20 cellular contexts compared by ENCODE assay signal in the genomic region with DNA sequence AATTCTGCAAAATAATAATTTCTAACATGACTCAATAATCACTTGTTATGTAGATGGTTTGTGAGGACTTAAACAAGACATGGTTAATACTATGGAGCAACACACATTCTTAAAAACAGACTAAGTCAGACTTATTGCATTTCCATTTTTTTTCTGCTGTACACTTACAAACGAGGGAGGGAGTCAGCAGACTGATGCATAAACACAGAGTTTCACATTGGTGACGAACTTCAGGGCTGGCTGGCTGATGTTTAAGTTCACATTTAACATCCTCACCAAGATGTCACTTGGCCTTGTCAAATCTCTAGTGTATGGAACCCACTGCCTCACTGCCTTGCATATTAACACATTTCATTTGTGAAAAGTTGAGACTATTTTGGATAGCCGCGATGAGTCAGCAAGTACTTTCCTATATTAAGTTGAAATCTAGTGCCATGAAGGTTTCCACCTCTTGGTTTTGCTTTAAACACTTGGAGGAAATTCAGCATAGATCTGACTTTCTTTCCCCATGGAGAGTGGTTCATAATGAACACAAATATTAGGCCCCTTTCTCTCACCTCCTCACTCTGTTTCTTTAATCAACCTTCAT.
DNase-seq lines count a peak whose midpoint lies in the region; ATAC-seq, FAIRE-seq and TF ChIP-seq lines count a peak whose summit lies in the region.
"Had no signal": no experiment of that assay in that cellular context is flagged by ENCODE, and none has a peak within 500 bp of the region (broad histone marks: within the 10 kb centered on the region; RNA-seq: fewer than 3 reads in every experiment).

No MANE protein-coding gene starts in this region.

- H3K9ac ChIP-seq in OCI-LY1 (ENCODE audit: low read length) (no peak overlapping the region), K562 (ENCODE audit: insufficient read depth in 1 of 2, low read depth in 2 of 2, low read length in 2 of 2) (peak overlapping the region in 1 of 2 experiments; percentile 15; a peak in 1 of 4 replicates), SK-N-SH (no peak overlapping the region)

- no TSS peak for BruUV-seq in K562 (replicated peaks; lab: Mats Ljungman, UMichigan)
- no TSS peak for BruUV-seq in Calu3 (replicated peaks; lab: Mats Ljungman, UMichigan)

- POLR2A ChIA-PET in activated CD4-positive, alpha-beta T cell treated with anti-CD3 and anti-CD28 coated beads for 36 hours (lab: Charles Lee) = no interaction called here
- POLR2A ChIA-PET in K562 (lab: Yijun Ruan, JAX) = interaction anchor here (0.9 kb wide), 1 partner anchor 447 kb away, joined by 3 read pairs; no protein-coding TSS in a partner anchor
- POLR2A ChIA-PET in SK-N-SH (lab: Yijun Ruan, JAX) = no interaction called here

- no peak for FAIRE-seq in K562 (lab: Jason Lieb, UNC)
- FAIRE-seq: GM19239 had no signal

- no peak for TF ChIP-seq CTCF in OCI-LY1 (IDR thresholded peaks at IDR 0.05; ENCODE audit: low read length)
- TF ChIP-seq CTCF in K562 (IDR thresholded peaks at IDR 0.05 in 2 of 3, conservative IDR thresholded peaks at IDR 0.05 in 1 of 3; ENCODE audit: insufficient read depth in 2 of 3, low read depth in 1 of 3, low read length in 3 of 3) = no peak
- TF ChIP-seq CTCF in SK-N-SH (IDR thresholded peaks at IDR 0.05) = no peak
- no peak for TF ChIP-seq CTCF in Calu3 (IDR thresholded peaks at IDR 0.05; ENCODE audit: unreplicated experiment)

- no peaks in the 10 kb centered on the region; the same call in 1 of the 2 replicates for H3K36me3 ChIP-seq in OCI-LY1 (ENCODE audit: insufficient read depth, low read length)
- no peaks in the 10 kb centered on the region for H3K36me3 ChIP-seq in K562 (ENCODE audit: control insufficient read depth, insufficient read depth, low read length)
- no peaks in the 10 kb centered on the region for H3K36me3 ChIP-seq in SK-N-SH (replicated peaks in 1 of 2; ENCODE audit: control insufficient read depth in 1 of 2, insufficient read depth in 2 of 2, low read length in 1 of 2)

- CTCF ChIA-PET in activated CD4-positive, alpha-beta T cell treated with anti-CD3 and anti-CD28 coated beads for 36 hours (lab: Charles Lee) = no interaction called here
- CTCF ChIA-PET in K562 (lab: Yijun Ruan, JAX; ENCODE audit: low intra/inter-chr PET ratio) (no interaction called here), SK-N-SH (lab: Yijun Ruan, JAX) (no interaction called here), Calu3 (lab: Charles Lee) (no interaction called here)

- no peak for DNase-seq in activated CD4-positive, alpha-beta T cell treated with anti-CD3 and anti-CD28 coated beads for 36 hours
- no peak for DNase-seq in activated CD4-positive, alpha-beta T cell treated with anti-CD3 and anti-CD28 coated beads, Interleukin-2, amount 50 U/mL, for 4 hours
- DNase-seq in K562 (ENCODE audit: extremely low read depth in 1 of 4, low spot score in 3 of 4) = peak in 1 of 4 experiments; percentile 25
- peak in 1 of 2 donors; percentile 35 for DNase-seq in stimulated activated effector memory CD8-positive, alpha-beta T cell treated with anti-CD3 and anti-CD28 coated beads, Interleukin-12 subunit alpha, Interleukin-12 subunit beta, amount 100 ng/mL, for 72 hours (ENCODE audit: low spot score in 2 of 2)
- no peak for DNase-seq in SK-N-SH
- no peak for DNase-seq in Calu3
- DNase-seq: 8988T; CD8-positive, alpha-beta memory T cell; GDM1; MV-4-11; NCI-H1694; NCI-H2081 treated with DMSO at 0.1 percent for 48 hours; NCI-H2171 treated with DMSO at 0.1 percent for 48 hours; NCI-H524 treated with DMSO at 0.1 percent for 48 hours; OCI-M1; Right ventricle myocardium superior had no signal

- TF ChIP-seq POLR2A in K562 (conservative IDR thresholded peaks at IDR 0.05) = no peak

- H3K4me2 ChIP-seq in OCI-LY1 (ENCODE audit: low read length) = no peak overlapping the region
- H3K4me2 ChIP-seq in K562 (ENCODE audit: insufficient read depth, low read length) = no peak overlapping the region
- H3K4me2 ChIP-seq in SK-N-SH = no peak overlapping the region

- no peaks in the 10 kb centered on the region for H3K79me2 ChIP-seq in OCI-LY1 (ENCODE audit: insufficient read depth, low read length)
- no peaks in the 10 kb centered on the region for H3K79me2 ChIP-seq in K562 (ENCODE audit: control insufficient read depth, insufficient read depth, low read length)
- no peaks in the 10 kb centered on the region for H3K79me2 ChIP-seq in SK-N-SH (ENCODE audit: insufficient read depth)

- H2AFZ ChIP-seq in OCI-LY1 (ENCODE audit: low read length) = peak overlapping the region; percentile 54; the same call in 1 of the 2 replicates
- H2AFZ ChIP-seq in K562 (ENCODE audit: low read depth, low read length) = peak overlapping the region; percentile 90
- no peak overlapping the region for H2AFZ ChIP-seq in SK-N-SH (ENCODE audit: low read depth)

- no peak overlapping the region for H3K4me3 Mint-ChIP-seq in activated CD4-positive, alpha-beta T cell treated with anti-CD3 and anti-CD28 coated beads for 36 hours
- H3K4me3 Mint-ChIP-seq in stimulated activated effector memory CD8-positive, alpha-beta T cell treated with anti-CD3 and anti-CD28 coated beads, Interleukin-12 subunit alpha, Interleukin-12 subunit beta, amount 100 ng/mL, for 72 hours = no peak overlapping the region
- H3K4me3 Mint-ChIP-seq in Calu3 (ENCODE audit: low read depth, unreplicated experiment) = no peak overlapping the region
- H3K4me3 Mint-ChIP-seq: CD8-positive, alpha-beta memory T cell had no signal

- H3K27ac Mint-ChIP-seq in activated CD4-positive, alpha-beta T cell treated with anti-CD3 and anti-CD28 coated beads for 36 hours = no peak overlapping the region
- H3K27ac Mint-ChIP-seq in stimulated activated effector memory CD8-positive, alpha-beta T cell treated with anti-CD3 and anti-CD28 coated beads, Interleukin-12 subunit alpha, Interleukin-12 subunit beta, amount 100 ng/mL, for 72 hours = no peak overlapping the region
- H3K27ac Mint-ChIP-seq in Calu3 (ENCODE audit: unreplicated experiment) = no peak overlapping the region
- H3K27ac Mint-ChIP-seq: CD8-positive, alpha-beta memory T cell had no signal

- peaks cover 7% of the 10 kb centered on the region for H3K9me3 Mint-ChIP-seq in activated CD4-positive, alpha-beta T cell treated with anti-CD3 and anti-CD28 coated beads for 36 hours (ENCODE audit: low read depth)
- peaks cover 4% of the 10 kb centered on the region for H3K9me3 Mint-ChIP-seq in stimulated activated effector memory CD8-positive, alpha-beta T cell treated with anti-CD3 and anti-CD28 coated beads, Interleukin-12 subunit alpha, Interleukin-12 subunit beta, amount 100 ng/mL, for 72 hours
- H3K9me3 Mint-ChIP-seq in Calu3 (ENCODE audit: low read depth, unreplicated experiment) = peaks cover 12% of the 10 kb centered on the region

- TF ChIP-seq RAD21 in K562 (CRISPR knock-in tag; conservative IDR thresholded peaks at IDR 0.05 in 1 of 2, IDR thresholded peaks at IDR 0.05 in 1 of 2) (no peak), SK-N-SH (IDR thresholded peaks at IDR 0.05; ENCODE audit: low read length) (no peak)

- peaks cover 2% of the 10 kb centered on the region for H3K36me3 Mint-ChIP-seq in activated CD4-positive, alpha-beta T cell treated with anti-CD3 and anti-CD28 coated beads for 36 hours (ENCODE audit: low read depth)
- no peaks in the 10 kb centered on the region for H3K36me3 Mint-ChIP-seq in stimulated activated effector memory CD8-positive, alpha-beta T cell treated with anti-CD3 and anti-CD28 coated beads, Interleukin-12 subunit alpha, Interleukin-12 subunit beta, amount 100 ng/mL, for 72 hours
- H3K36me3 Mint-ChIP-seq in Calu3 (ENCODE audit: insufficient read depth, unreplicated experiment) = no peaks in the 10 kb centered on the region

- H3K4me3 ChIP-seq in OCI-LY1 (ENCODE audit: low read depth, low read length, poor library complexity, severe bottlenecking) = no peak overlapping the region
- no peak overlapping the region for H3K4me3 ChIP-seq in K562
- H3K4me3 ChIP-seq in SK-N-SH (ENCODE audit: low read depth in 2 of 2, low read length in 1 of 2) = no peak overlapping the region

- no peaks in the 10 kb centered on the region for H3K9me1 ChIP-seq in K562 (ENCODE audit: control insufficient read depth, insufficient read depth, low read length)

- H3K27ac ChIP-seq in OCI-LY1 (ENCODE audit: low read depth, low read length, poor library complexity, severe bottlenecking) (no peak overlapping the region), K562 (ENCODE audit: extremely low read depth, low read depth, low read length) (peak overlapping the region; percentile 17; the same call in 1 of the 3 replicates), SK-N-SH (ENCODE audit: low read depth in 2 of 2, low read length in 1 of 2) (no peak overlapping the region)
- H3K27ac ChIP-seq: C4-2B had no signal

- intact Hi-C loops in activated CD4-positive, alpha-beta T cell treated with anti-CD3 and anti-CD28 coated beads for 36 hours (cut with DNase I, micrococcal nuclease) = no loop called here
- intact Hi-C loops in K562 (cut with micrococcal nuclease) = no loop called here
- intact Hi-C loops in Calu3 (cut with micrococcal nuclease; ENCODE audit: unreplicated experiment) = no loop called here

- in situ Hi-C loops in K562 (cut with MboI) = no loop called here

- TF ChIP-seq EP300 in K562 (IDR thresholded peaks at IDR 0.05; ENCODE audit: low read length) (no peak), SK-N-SH (IDR thresholded peaks at IDR 0.05; ENCODE audit: borderline replicate concordance in 1 of 2, low read depth in 1 of 2, low read length in 1 of 2) (no peak)

- H3K4me1 ChIP-seq in OCI-LY1 (ENCODE audit: insufficient read depth, low read length, severe bottlenecking) (peaks cover 18% of the 10 kb centered on the region), K562 (replicated peaks in 1 of 2; ENCODE audit: control insufficient read depth in 2 of 2, insufficient read depth in 2 of 2, low read length in 2 of 2) (peaks cover 0 to 16% of the 10 kb centered on the region in 2 experiments; a peak in 2 of 5 replicates), SK-N-SH (ENCODE audit: control insufficient read depth in 1 of 2, insufficient read depth in 2 of 2, low read depth in 1 of 2, low read length in 1 of 2) (peaks cover 0 to 5% of the 10 kb centered on the region in 2 experiments; a peak in 3 of 4 replicates)

- peaks cover 10% of the 10 kb centered on the region for H3K4me1 Mint-ChIP-seq in activated CD4-positive, alpha-beta T cell treated with anti-CD3 and anti-CD28 coated beads for 36 hours
- H3K4me1 Mint-ChIP-seq in stimulated activated effector memory CD8-positive, alpha-beta T cell treated with anti-CD3 and anti-CD28 coated beads, Interleukin-12 subunit alpha, Interleukin-12 subunit beta, amount 100 ng/mL, for 72 hours = peaks cover 16% of the 10 kb centered on the region
- no peaks in the 10 kb centered on the region for H3K4me1 Mint-ChIP-seq in Calu3 (ENCODE audit: low read depth, unreplicated experiment)
- H3K4me1 Mint-ChIP-seq: CD8-positive, alpha-beta memory T cell had no signal

- H3F3A ChIP-seq in OCI-LY1 (ENCODE audit: insufficient read depth, low read length) (no peaks in the 10 kb centered on the region), SK-N-SH (replicated peaks; ENCODE audit: insufficient read depth) (peaks cover 17% of the 10 kb centered on the region)

- WGBS in K562 (ENCODE audit: insufficient coverage, low coverage, missing lambda C conversion rate) = 49% methylated on average over 4 of the region's 4 CpGs
- 90% methylated on average over 4 of the region's 4 CpGs for WGBS in SK-N-SH (ENCODE audit: low lambda C conversion rate)

- H3K27me3 ChIP-seq in OCI-LY1 (ENCODE audit: insufficient read depth, low read length) (no peaks in the 10 kb centered on the region), K562 (ENCODE audit: control insufficient read depth in 2 of 2, insufficient read depth in 2 of 2, low read length in 2 of 2) (no peaks in the 10 kb centered on the region), SK-N-SH (ENCODE audit: insufficient read depth) (no peaks in the 10 kb centered on the region)

- H3K9me2 ChIP-seq in OCI-LY1 (ENCODE audit: low read depth, low read length) (no peaks in the 10 kb centered on the region), SK-N-SH (no peaks in the 10 kb centered on the region)

- peaks cover 3% of the 10 kb centered on the region for H3K27me3 Mint-ChIP-seq in activated CD4-positive, alpha-beta T cell treated with anti-CD3 and anti-CD28 coated beads for 36 hours
- H3K27me3 Mint-ChIP-seq in Calu3 (ENCODE audit: unreplicated experiment) = no peaks in the 10 kb centered on the region

- H4K20me1 ChIP-seq in OCI-LY1 (ENCODE audit: insufficient read depth, low read length) (no peaks in the 10 kb centered on the region), K562 (replicated peaks; ENCODE audit: control insufficient read depth, insufficient read depth, low read length) (no peaks in the 10 kb centered on the region), SK-N-SH (ENCODE audit: insufficient read depth) (no peaks in the 10 kb centered on the region)

- ATAC-seq in activated CD4-positive, alpha-beta T cell treated with anti-CD3 and anti-CD28 coated beads for 36 hours = peak; percentile 33
- ATAC-seq in K562 (no peak), HG02623 (IDR thresholded peaks at IDR 0.05; ENCODE audit: unreplicated experiment) (no peak)
- peak; percentile 71 for ATAC-seq in stimulated activated effector memory CD8-positive, alpha-beta T cell treated with anti-CD3 and anti-CD28 coated beads, Interleukin-12 subunit alpha, Interleukin-12 subunit beta, amount 100 ng/mL, for 72 hours

- H3K9me3 ChIP-seq in OCI-LY1 (ENCODE audit: low read length) = no peaks in the 10 kb centered on the region
- H3K9me3 ChIP-seq in K562 (replicated peaks; ENCODE audit: control insufficient read depth, insufficient read depth, low read depth, low read length) = no peaks in the 10 kb centered on the region
- H3K9me3 ChIP-seq in SK-N-SH = no peaks in the 10 kb centered on the region

Comparison
In these comparisons a context has a peak if more than half of its experiments do, and no peak if none do; other contexts are left out.
1. ATAC-seq: peak in activated CD4-positive, alpha-beta T cell treated with anti-CD3 and anti-CD28 coated beads for 36 hours (single experiment) and stimulated activated effector memory CD8-positive, alpha-beta T cell treated with anti-CD3 and anti-CD28 coated beads, Interleukin-12 subunit alpha, Interleukin-12 subunit beta, amount 100 ng/mL, for 72 hours (single experiment); none in K562 (single experiment) and HG02623 (single experiment).